Comparison of ENCODE assay signal across 8 cellular contexts in the genomic region with DNA sequence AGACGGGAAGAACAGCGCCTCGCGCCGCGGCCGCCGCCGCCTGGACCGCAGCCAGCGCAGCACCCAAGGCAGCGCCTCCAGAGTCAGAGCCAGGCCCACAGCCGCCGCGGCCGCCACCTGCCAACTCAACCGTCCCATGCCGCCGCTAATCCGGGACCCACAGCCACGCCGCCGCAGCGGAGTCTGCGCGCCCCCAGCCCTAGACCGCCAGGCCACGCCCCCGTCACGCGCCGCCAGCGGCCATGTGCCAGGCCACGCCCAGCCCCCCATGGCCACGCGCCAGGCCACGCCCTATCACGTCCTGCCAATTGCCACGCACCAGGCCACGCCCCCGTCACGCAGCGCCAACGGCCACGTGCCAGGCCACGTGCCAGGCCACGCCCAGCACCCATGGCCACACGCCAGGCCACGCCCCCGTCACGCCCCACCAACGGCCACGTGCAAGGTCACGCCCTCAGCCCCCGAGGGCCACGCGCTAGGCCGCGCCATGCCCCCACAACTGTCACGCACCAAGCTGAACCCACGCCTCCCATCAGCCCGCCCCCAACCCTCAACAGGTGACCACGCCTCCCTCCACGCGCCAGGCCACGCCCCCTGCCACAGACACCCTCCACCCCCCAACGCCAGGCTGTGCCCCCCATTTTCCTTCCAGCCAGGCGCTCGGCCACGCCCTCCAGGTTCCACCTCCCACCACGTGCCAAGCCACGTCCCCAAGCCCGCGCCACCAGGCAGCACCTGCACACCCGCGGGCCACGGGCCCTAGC. TPM values are rescaled to one million over a fixed set of nuclear protein-coding genes. Genes with fewer than 3 reads are reported as not detected.
DNase-seq lines count a peak whose midpoint lies in the region; ATAC-seq and TF ChIP-seq lines count a peak whose summit lies in the region.

A gene with protein sequence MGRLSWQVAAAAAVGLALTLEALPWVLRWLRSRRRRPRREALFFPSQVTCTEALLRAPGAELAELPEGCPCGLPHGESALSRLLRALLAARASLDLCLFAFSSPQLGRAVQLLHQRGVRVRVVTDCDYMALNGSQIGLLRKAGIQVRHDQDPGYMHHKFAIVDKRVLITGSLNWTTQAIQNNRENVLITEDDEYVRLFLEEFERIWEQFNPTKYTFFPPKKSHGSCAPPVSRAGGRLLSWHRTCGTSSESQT (minus strand): TSS at position 185 of the 764 bp plus-strand sequence. CDS start 47 bp downstream, at position 138.

- H3K4me3 Mint-ChIP-seq in activated naive CD4-positive, alpha-beta T cell treated with anti-CD3 and anti-CD28 coated beads, Interleukin-2, amount 50 U/mL, for 24 hours: peak within 1 kb of the TSS; percentile 92
- H3K4me3 Mint-ChIP-seq in osteocyte (ENCODE audit: unreplicated experiment): no peak within 1 kb of the TSS

- 24 to 36% methylated on average over 52 to 77 of the region's 77 CpGs for WGBS in heart right ventricle, 2 donors
- 20 to 47% (median 30%) methylated on average over 18 to 77 of the region's 77 CpGs for WGBS in spleen, 5 donors

- TF ChIP-seq CTCF in heart right ventricle (IDR thresholded peaks at IDR 0.05) (no peak), spleen (IDR thresholded peaks at IDR 0.05 in 8 of 11, conservative IDR thresholded peaks at IDR 0.05 in 3 of 11) (no peak), osteocyte (IDR thresholded peaks at IDR 0.05) (no peak)

- intact Hi-C loops in heart right ventricle (cut with DNase I) (loop anchor here in 3 of 10 donors (5.0 to 10.0 kb wide), 2 partner anchors 54 to 202 kb away; no protein-coding TSS in a partner anchor), spleen (cut with DNase I; ENCODE audit: low total_unique reads) (no loop called here)

- H3K4me3 ChIP-seq in heart right ventricle (peak within 1 kb of the TSS; percentile 29 to 64 (median 54)), spleen (peak within 1 kb of the TSS; percentile 43 to 76 (median 52))

- peak within 1 kb of the TSS; percentile 93 for H3K27ac Mint-ChIP-seq in activated naive CD4-positive, alpha-beta T cell treated with anti-CD3 and anti-CD28 coated beads, Interleukin-2, amount 50 U/mL, for 24 hours
- H3K27ac Mint-ChIP-seq in osteocyte (ENCODE audit: unreplicated experiment): no peak within 1 kb of the TSS

- H3K27me3 ChIP-seq in heart right ventricle (no peaks in the 10 kb centered on the region), spleen (replicated peaks in 1 of 7) (no peaks in the 10 kb centered on the region)

- peaks cover 29% of the 10 kb centered on the region for H3K4me1 Mint-ChIP-seq in activated naive CD4-positive, alpha-beta T cell treated with anti-CD3 and anti-CD28 coated beads, Interleukin-2, amount 50 U/mL, for 24 hours
- H3K4me1 Mint-ChIP-seq in osteocyte (ENCODE audit: unreplicated experiment): peaks cover 26% of the 10 kb centered on the region

- peaks cover 23 to 54% (median 38%) of the 10 kb centered on the region in 9 donors for H3K4me1 ChIP-seq in heart right ventricle
- peaks cover 16 to 58% (median 34%) of the 10 kb centered on the region in 6 donors for H3K4me1 ChIP-seq in spleen

- ATAC-seq in GM21825 (IDR thresholded peaks at IDR 0.05; ENCODE audit: unreplicated experiment) (peak; percentile 40), heart right ventricle (peak; percentile 8 to 71 (median 54))

- no peaks in the 10 kb centered on the region for H3K9me3 Mint-ChIP-seq in activated naive CD4-positive, alpha-beta T cell treated with anti-CD3 and anti-CD28 coated beads, Interleukin-2, amount 50 U/mL, for 24 hours
- H3K9me3 Mint-ChIP-seq in osteocyte (ENCODE audit: unreplicated experiment): no peaks in the 10 kb centered on the region

- peaks cover 3% of the 10 kb centered on the region for H3K36me3 Mint-ChIP-seq in activated naive CD4-positive, alpha-beta T cell treated with anti-CD3 and anti-CD28 coated beads, Interleukin-2, amount 50 U/mL, for 24 hours
- H3K36me3 Mint-ChIP-seq in osteocyte (ENCODE audit: unreplicated experiment): peaks cover 4% of the 10 kb centered on the region

- peak; percentile 36 for DNase-seq in DMS 273 treated with DMSO at 0.1 percent for 48 hours (lab: John Stamatoyannopoulos, UW)
- DNase-seq in NCI-H1048 (lab: John Stamatoyannopoulos, UW): peak; percentile 84
- peak; percentile 90 for DNase-seq in SKM-1 treated with dmso at 0.1 percent for 144 hours (lab: John Stamatoyannopoulos, UW; ENCODE audit: unreplicated experiment)
- peak; percentile 65 to 83 for DNase-seq in heart right ventricle
- DNase-seq in spleen: peak; percentile 94
- no peak for DNase-seq in osteocyte (ENCODE audit: extremely low spot score, unreplicated experiment)

- H3K36me3 ChIP-seq in heart right ventricle: peaks cover 0 to 29% (median 0%) of the 10 kb centered on the region in 9 donors
- H3K36me3 ChIP-seq in spleen: peaks cover 0 to 34% (median 11%) of the 10 kb centered on the region in 6 donors

- no peaks in the 10 kb centered on the region for H3K27me3 Mint-ChIP-seq in activated naive CD4-positive, alpha-beta T cell treated with anti-CD3 and anti-CD28 coated beads, Interleukin-2, amount 50 U/mL, for 24 hours
- no peaks in the 10 kb centered on the region for H3K27me3 Mint-ChIP-seq in osteocyte (ENCODE audit: unreplicated experiment)

- H3K9me3 ChIP-seq in heart right ventricle (no peaks in the 10 kb centered on the region), spleen (no peaks in the 10 kb centered on the region)

- H3K27ac ChIP-seq in heart right ventricle (peak within 1 kb of the TSS; percentile 41 to 87 (median 80)), spleen (peak within 1 kb of the TSS; percentile 13 to 84 (median 80))

- TF ChIP-seq POLR2A in spleen (IDR thresholded peaks at IDR 0.05): no peak

RNA-seq across cellular contexts. Expression of the gene that starts here (rescaled TPM):
- 10 to 100 TPM in 2 of 10 donors, 1 to 10 TPM in 8; 6.0 to 16.3 (median 8.2) TPM for total RNA-seq in heart right ventricle
- 1 to 10 TPM; 3.7 to 6.9 TPM for polyA plus RNA-seq in heart right ventricle
- total RNA-seq in spleen: 1 to 10 TPM; 1.4 to 5.6 (median 3.7) TPM
- 1 to 10 TPM; 2.2 to 3.9 (median 3.0) TPM for polyA plus RNA-seq in spleen
- total RNA-seq in osteocyte: 0.81 and 1.3 TPM in 2 replicates
